25 cellular contexts compared by ENCODE assay signal in the genomic region with DNA sequence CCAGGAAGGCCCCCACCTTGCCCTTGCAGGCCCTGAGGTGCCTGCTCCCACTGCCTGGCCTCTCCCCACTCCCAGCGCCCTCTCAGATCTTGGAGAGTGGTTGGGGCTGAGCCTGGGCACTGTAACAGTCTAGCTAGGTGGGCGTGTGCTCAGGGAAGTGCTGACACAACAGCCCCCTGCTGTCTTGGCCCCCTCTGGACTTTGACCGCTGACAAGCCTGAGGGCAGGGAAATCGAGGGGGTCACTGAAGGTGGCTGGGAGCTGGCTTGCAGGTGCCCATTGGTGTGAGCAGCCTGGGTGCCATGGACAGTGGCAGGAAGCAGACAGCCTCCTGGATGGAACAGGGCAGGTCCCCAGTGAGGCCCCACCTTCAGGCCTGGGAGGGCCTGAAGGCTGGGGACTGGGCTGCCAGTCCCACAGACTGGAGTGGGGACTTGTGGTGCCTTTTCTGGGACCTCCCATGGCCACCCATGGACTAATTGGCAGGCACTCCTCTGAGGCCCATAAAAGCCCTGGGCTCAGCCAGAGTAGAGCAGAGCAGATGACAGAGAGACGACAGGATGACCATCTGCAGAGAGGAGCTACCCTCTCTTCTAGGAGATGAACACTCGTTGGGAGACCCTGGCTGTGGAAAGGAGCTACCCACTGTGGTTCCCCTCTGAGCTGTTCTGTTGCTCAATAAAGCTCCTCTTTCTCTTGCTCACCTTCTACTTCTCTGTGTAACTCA.
"Had no signal": no experiment of that assay in that cellular context is flagged by ENCODE, and none has a peak within 500 bp of the region (broad histone marks: within the 10 kb centered on the region; RNA-seq: fewer than 3 reads in every experiment).

No MANE protein-coding gene starts in this region.

- DNase-seq: activated CD4-positive, alpha-beta T cell treated with anti-CD3 and anti-CD28 coated beads, Interleukin-2, amount 10 ng/mL, durations not matched to agents 24 days and 14 days; activated CD4-positive, alpha-beta T cell treated with anti-CD3 and anti-CD28 coated beads, Interleukin-2, amount 50 U/mL, for 4 hours; activated CD8-positive, alpha-beta T cell treated with anti-CD3 and anti-CD28 coated beads for 36 hours; activated effector memory CD4-positive, alpha-beta T cell treated with anti-CD3 and anti-CD28 coated beads, Interleukin-2, amount 50 U/mL, for 16 hours; activated naive CD4-positive, alpha-beta T cell treated with Interleukin-2 at 50 U/mL for 16 hours; activated naive CD8-positive, alpha-beta T cell treated with anti-CD3 and anti-CD28 coated beads, Interleukin-2, amount 10 ng/mL, durations not matched to agents 7 days and 5 days; activated T-cell treated with anti-CD3 and anti-CD28 coated beads, Interleukin-2, amount 50 U/mL, for 1 hour; activated T-cell treated with anti-CD3 and anti-CD28 coated beads, Interleukin-2, amount 50 U/mL, for 72 hours; amygdala; Karpas-422; MG63; NCI-H1048; NCI-H1105 treated with DMSO at 0.1 percent for 48 hours; NCI-H1436; NCI-H1694 treated with DMSO at 0.1 percent for 48 hours; NCI-H2029; NCI-H345; NCI-H524 treated with DMSO at 0.1 percent for 48 hours; SHP77 treated with DMSO at 0.1 percent for 48 hours; SK-N-SH had no signal

- H3K9me2 ChIP-seq: SK-N-SH had no signal

- FAIRE-seq: TTC549 had no signal

- H3K36me3 ChIP-seq: ascending aorta, MG63, SJSA1 had no signal

- H3K4me2 ChIP-seq: SK-N-SH had no signal

- H3K4me3 ChIP-seq: ascending aorta, MG63, SJSA1 had no signal

- H3K27me3 ChIP-seq: ascending aorta, MG63, SJSA1 had no signal

- H3K27ac ChIP-seq: ascending aorta, SJSA1 had no signal

- H3K4me1 ChIP-seq: ascending aorta, SJSA1 had no signal

- H3K9ac ChIP-seq: SK-N-SH had no signal

- ATAC-seq: activated CD8-positive, alpha-beta T cell treated with anti-CD3 and anti-CD28 coated beads for 36 hours; activated T-cell treated with anti-CD3 and anti-CD28 coated beads, Interleukin-2, amount 50 U/mL, for 72 hours; activated T-helper 17 cell treated with anti-CD3 and anti-CD28 coated beads, Interleukin-2, amount 50 U/mL, for 72 hours; Panc1 had no signal

- H3K9me3 ChIP-seq: ascending aorta, SJSA1 had no signal
